10 cellular contexts compared by ENCODE assay signal in genomic region chr1:112702067-112702395, GRCh38. TPM values are rescaled to one million over a fixed set of nuclear protein-coding genes. Genes with fewer than 3 reads are reported as not detected.
A peak's percentile ranks its signal among the peaks of the same experiment; 100 is the strongest.
DNase-seq lines count a peak whose midpoint lies in the region; ATAC-seq, FAIRE-seq and TF ChIP-seq lines count a peak whose summit lies in the region.
"Had no signal": no experiment of that assay in that cellular context is flagged by ENCODE, and none has a peak within 500 bp of the region (broad histone marks: within the 10 kb centered on the region; RNA-seq: fewer than 3 reads in every experiment).

No MANE protein-coding gene starts in this region.

- peaks cover 59% of the 10 kb centered on the region for H3K4me1 Mint-ChIP-seq in MCF 10A (ENCODE audit: insufficient read depth, unreplicated experiment)

- no peak overlapping the region for H3K27ac ChIP-seq in mammary epithelial cell (ENCODE audit: insufficient read depth, low read depth, low read length)
- H3K27ac ChIP-seq in K562 (ENCODE audit: extremely low read depth, low read depth, low read length), result peak overlapping the region; percentile 97
- peak overlapping the region; percentile 91 for H3K27ac ChIP-seq in muscle layer of duodenum (ENCODE audit: low read length)
- peak overlapping the region; percentile 99 to 100 (median 99) for H3K27ac ChIP-seq in transverse colon
- no peak overlapping the region for H3K27ac ChIP-seq in SJCRH30

- no peak for TF ChIP-seq EP300 in K562 (IDR thresholded peaks at IDR 0.05; ENCODE audit: low read length)
- TF ChIP-seq EP300 in transverse colon (IDR thresholded peaks at IDR 0.05; ENCODE audit: low read depth), result no peak

- POLR2A ChIA-PET in MCF 10A (lab: Yijun Ruan, JAX), result interaction anchor here (0.8 to 7.7 kb wide), 4 partner anchors 15 to 307 kb away, joined by 3 to 75 read pairs (median 54); partner anchors contain the start of genes CTTNBP2NL and MOV10
- POLR2A ChIA-PET in K562 (lab: Yijun Ruan, JAX), result interaction anchor here (0.9 to 4.6 kb wide), 5 partner anchors 9 to 83 kb away, joined by 4 to 42 read pairs (median 4); partner anchors contain the start of genes MOV10, PPM1J and ST7L

- H3K36me3 ChIP-seq in mammary epithelial cell (ENCODE audit: insufficient read depth, low read length) (peaks cover 22% of the 10 kb centered on the region), K562 (ENCODE audit: control insufficient read depth, insufficient read depth, low read length) (peaks cover 68% of the 10 kb centered on the region), muscle layer of duodenum (ENCODE audit: control insufficient read depth in 1 of 2, insufficient read depth in 2 of 2, low read length in 2 of 2) (peaks cover 27 to 31% of the 10 kb centered on the region in 2 donors), transverse colon (no peaks in the 10 kb centered on the region), SJCRH30 (peaks cover 33% of the 10 kb centered on the region)

- H3K79me2 ChIP-seq in mammary epithelial cell (ENCODE audit: insufficient read depth, low read length) (peaks cover 53% of the 10 kb centered on the region), K562 (ENCODE audit: control insufficient read depth, insufficient read depth, low read length) (peaks cover 72% of the 10 kb centered on the region)

- 42% methylated on average over 3 of the region's 3 CpGs for WGBS in mammary epithelial cell (ENCODE audit: low coverage, missing lambda C conversion rate)
- 73% methylated on average over 3 of the region's 3 CpGs for WGBS in K562 (ENCODE audit: insufficient coverage, low coverage, missing lambda C conversion rate)
- WGBS in transverse colon (ENCODE audit: low coverage in 1 of 2), 2 donors, result 71 to 74% methylated on average over 1 to 3 of the region's 3 CpGs

- H3K9me3 ChIP-seq in mammary epithelial cell (replicated peaks; ENCODE audit: insufficient read depth, low read length) (no peaks in the 10 kb centered on the region), K562 (replicated peaks; ENCODE audit: control insufficient read depth, insufficient read depth, low read depth, low read length) (no peaks in the 10 kb centered on the region), muscle layer of duodenum (ENCODE audit: control insufficient read depth in 1 of 2, low read length in 2 of 2) (no peaks in the 10 kb centered on the region), transverse colon (no peaks in the 10 kb centered on the region), SJCRH30 (replicated peaks) (no peaks in the 10 kb centered on the region)

- no peak overlapping the region for H3K4me3 Mint-ChIP-seq in MCF 10A (ENCODE audit: unreplicated experiment)

- H3K4me1 ChIP-seq in mammary epithelial cell (ENCODE audit: insufficient read depth, low read length) (peaks cover 68% of the 10 kb centered on the region), K562 (replicated peaks in 1 of 2; ENCODE audit: control insufficient read depth in 2 of 2, insufficient read depth in 2 of 2, low read length in 2 of 2) (peaks cover 83 to 85% of the 10 kb centered on the region in 2 experiments), muscle layer of duodenum (ENCODE audit: control insufficient read depth in 1 of 2, insufficient read depth in 2 of 2, low read length in 2 of 2) (peaks cover 56 to 57% of the 10 kb centered on the region in 2 donors), transverse colon (peaks cover 63 to 81% (median 71%) of the 10 kb centered on the region in 4 donors), SJCRH30 (peaks cover 31% of the 10 kb centered on the region)

- FAIRE-seq in K562 (lab: Jason Lieb, UNC), result no peak
- FAIRE-seq: frontal cortex had no signal

- H3K27me3 ChIP-seq in mammary epithelial cell (ENCODE audit: insufficient read depth, low read length) (no peaks in the 10 kb centered on the region), K562 (ENCODE audit: control insufficient read depth in 2 of 2, insufficient read depth in 2 of 2, low read length in 2 of 2) (no peaks in the 10 kb centered on the region), muscle layer of duodenum (ENCODE audit: low read depth, low read length) (no peaks in the 10 kb centered on the region), transverse colon (no peaks in the 10 kb centered on the region), SJCRH30 (no peaks in the 10 kb centered on the region)

- ATAC-seq in K562, result no peak
- ATAC-seq in GM18868 (IDR thresholded peaks at IDR 0.05; ENCODE audit: unreplicated experiment), result no peak
- ATAC-seq in GM18873 (IDR thresholded peaks at IDR 0.05; ENCODE audit: low FRiP score, unreplicated experiment), result no peak

- H3K9ac ChIP-seq in mammary epithelial cell (ENCODE audit: insufficient read depth, low read length), result no peak overlapping the region
- H3K9ac ChIP-seq in K562 (ENCODE audit: insufficient read depth in 1 of 2, low read depth in 2 of 2, low read length in 2 of 2), result peak overlapping the region in 1 of 2 experiments; percentile 82; a peak in 3 of 4 replicates

- dilution Hi-C loops in mammary epithelial cell (cut with HindIII; ENCODE audit: low sequenced_read_pairs), result loop anchor here (5.0 kb wide), 1 partner anchor 75 kb away; no protein-coding TSS in a partner anchor

- no peak overlapping the region for H3K4me2 ChIP-seq in mammary epithelial cell (ENCODE audit: insufficient read depth, low read depth, low read length)
- H3K4me2 ChIP-seq in K562 (ENCODE audit: insufficient read depth, low read length), result 0 out of 2 replicates have a peak overlapping the region, but pooled peaks have one; percentile 2

- H2AFZ ChIP-seq in mammary epithelial cell (ENCODE audit: low read depth, low read length) (no peak overlapping the region), K562 (ENCODE audit: low read depth, low read length) (no peak overlapping the region)

- H3K4me3 ChIP-seq in mammary epithelial cell (replicated peaks in 1 of 3; ENCODE audit: insufficient read depth in 1 of 3, low read depth in 2 of 3, low read length in 3 of 3) (no peak overlapping the region), K562 (no peak overlapping the region), muscle layer of duodenum (ENCODE audit: low read depth in 1 of 2, low read length in 2 of 2) (no peak overlapping the region), transverse colon (no peak overlapping the region), SJCRH30 (no peak overlapping the region)

- intact Hi-C loops in MCF 10A (cut with micrococcal nuclease) (no loop called here), mammary epithelial cell (cut with micrococcal nuclease) (no loop called here), K562 (cut with micrococcal nuclease) (loop anchor here (10.0 kb wide), 1 partner anchor 237 kb away; no protein-coding TSS in a partner anchor), transverse colon (cut with DNase I; ENCODE audit: low total_unique reads) (no loop called here)

- peak overlapping the region; percentile 27 for H3K27ac Mint-ChIP-seq in MCF 10A (ENCODE audit: low read depth, unreplicated experiment)

- no peaks in the 10 kb centered on the region for H3K27me3 Mint-ChIP-seq in MCF 10A (ENCODE audit: insufficient read depth, unreplicated experiment)

- CTCF ChIA-PET in MCF 10A (lab: Yijun Ruan, JAX), result interaction anchor here (0.7 kb wide), 2 partner anchors 74 to 102 kb away, joined by 3 to 5 read pairs; no protein-coding TSS in a partner anchor
- CTCF ChIA-PET in mammary epithelial cell (lab: Charles Lee; ENCODE audit: low non-redundant PET), result no interaction called here
- CTCF ChIA-PET in K562 (lab: Yijun Ruan, JAX; ENCODE audit: low intra/inter-chr PET ratio), result no interaction called here

- H4K20me1 ChIP-seq in mammary epithelial cell (ENCODE audit: insufficient read depth, low read length) (no peaks in the 10 kb centered on the region), K562 (replicated peaks; ENCODE audit: control insufficient read depth, insufficient read depth, low read length) (no peaks in the 10 kb centered on the region)

- no peak; the same call in 1 of the 2 replicates for TF ChIP-seq POLR2A in K562 (conservative IDR thresholded peaks at IDR 0.05)
- no peak for TF ChIP-seq POLR2A in transverse colon (IDR thresholded peaks at IDR 0.05)

- no peaks in the 10 kb centered on the region for H3K9me1 ChIP-seq in K562 (ENCODE audit: control insufficient read depth, insufficient read depth, low read length)

- BruUV-seq in MCF 10A (replicated peaks; lab: Mats Ljungman, UMichigan), result no TSS peak
- no TSS peak for BruUV-seq in mammary epithelial cell (replicated peaks; lab: Mats Ljungman, UMichigan)
- no TSS peak for BruUV-seq in K562 (replicated peaks; lab: Mats Ljungman, UMichigan)

- DNase-seq in MCF 10A (ENCODE audit: unreplicated experiment) (no peak), mammary epithelial cell (no peak), K562 (ENCODE audit: extremely low read depth in 1 of 4, low spot score in 3 of 4) (no peak), transverse colon (no peak), SJCRH30 (no peak)
- DNase-seq: SIG-M5 had no signal

- in situ Hi-C loops in mammary epithelial cell (cut with MboI; ENCODE audit: low sequenced_read_pairs in 2 of 2), result loop anchor here (10.0 kb wide), 2 partner anchors 197 to 307 kb away; partner anchors contain the start of genes CTTNBP2NL (in 1 of the 2) and WNT2B (in 1 of the 2)
- in situ Hi-C loops in K562 (cut with MboI), result no loop called here
- in situ Hi-C loops in transverse colon (cut with MboI; ENCODE audit: low pct_ligation_motif_present in 1 of 4, low pct_unique_long_range_greater_than_20kb in 1 of 4, low sequenced_read_pairs in 3 of 4), result loop anchor here (10.0 to 25.0 kb wide), 3 partner anchors 77 to 360 kb away; partner anchors contain the start of genes CTTNBP2NL (in 4 of the 4) and LRIG2 (in 1 of the 4)

- H3K36me3 Mint-ChIP-seq in MCF 10A (ENCODE audit: insufficient read depth, unreplicated experiment), result peaks cover 53% of the 10 kb centered on the region

- TF ChIP-seq CTCF in MCF 10A (IDR thresholded peaks at IDR 0.05; ENCODE audit: unreplicated experiment) (no peak), mammary epithelial cell (conservative IDR thresholded peaks at IDR 0.05 in 1 of 2, IDR thresholded peaks at IDR 0.05 in 1 of 2; ENCODE audit: extremely low read depth in 1 of 2, insufficient read depth in 1 of 2, low read depth in 1 of 2, low read length in 2 of 2) (no peak), K562 (IDR thresholded peaks at IDR 0.05 in 2 of 3, conservative IDR thresholded peaks at IDR 0.05 in 1 of 3; ENCODE audit: insufficient read depth in 2 of 3, low read depth in 1 of 3, low read length in 3 of 3) (no peak), transverse colon (IDR thresholded peaks at IDR 0.05) (no peak)

- TF ChIP-seq RAD21 in K562 (CRISPR knock-in tag; conservative IDR thresholded peaks at IDR 0.05 in 1 of 2, IDR thresholded peaks at IDR 0.05 in 1 of 2), result no peak

- no peaks in the 10 kb centered on the region for H3K9me3 Mint-ChIP-seq in MCF 10A (ENCODE audit: unreplicated experiment)

RNA-seq across cellular contexts. Expression of gene RHOC, which starts 4.9 kb away (rescaled TPM):
- 253 and 294 TPM in 2 replicates for total RNA-seq in MCF 10A (2022)
- 100 to 1,000 TPM; 383 to 495 TPM for total RNA-seq in mammary epithelial cell
- 1,160 TPM for polyA plus RNA-seq in mammary epithelial cell
- polyA minus RNA-seq in mammary epithelial cell, result 644 TPM
- 107 and 260 TPM in 2 replicates for total RNA-seq in K562 (2011; cell fraction: chromatin; rRNA removed; ENCODE audit: low replicate concordance)
- 237 and 244 TPM in 2 replicates for total RNA-seq in K562 (2011; cell fraction: nucleolus; rRNA removed)
- 195 and 210 TPM in 2 replicates for total RNA-seq in K562 (2011; cell fraction: nucleoplasm; rRNA removed)
- 275 and 287 TPM in 2 replicates for total RNA-seq in K562 (2014; rRNA removed)
- 131 and 169 TPM in 2 replicates for total RNA-seq in K562 (2014; rRNA removed; fragmentation: Illumina TruSeq; extraction: Trizol)
- total RNA-seq in K562 (2015; rRNA removed; fragmentation: Illumina TruSeq; extraction: Trizol), result 200 and 204 TPM in 2 replicates
- 186 and 203 TPM in 2 replicates for total RNA-seq in K562 (2021)
- 364 and 370 TPM in 2 replicates for polyA plus RNA-seq in K562 (2011; rRNA removed)
- polyA plus RNA-seq in K562 (2011; cell fraction: cytosol; rRNA removed), result 478 and 580 TPM in 2 replicates
- 338 and 429 TPM in 2 replicates for polyA plus RNA-seq in K562 (2011; cell fraction: nucleus; rRNA removed)
- polyA plus RNA-seq in K562 (2012), result 332 and 339 TPM in 2 replicates
- 336 and 344 TPM in 2 replicates for polyA plus RNA-seq in K562 (2014; fragmentation: Illumina TruSeq; extraction: Trizol)
- polyA plus RNA-seq in K562 (2014; fragmentation: Nextera tagmentation; extraction: Ambion mirVana), result 10 to 100 TPM; 35.2 to 82.7 TPM
- 248 and 267 TPM in 2 replicates for polyA plus RNA-seq in K562 (2014; rRNA removed)
- 273 and 333 TPM in 2 replicates for polyA minus RNA-seq in K562 (2011; rRNA and poly(A)+ RNA removed)
- polyA minus RNA-seq in K562 (2011; cell fraction: cytosol; rRNA and poly(A)+ RNA removed), result 125 and 156 TPM in 2 replicates
- polyA minus RNA-seq in K562 (2011; cell fraction: nucleus; rRNA and poly(A)+ RNA removed), result 103 and 138 TPM in 2 replicates
- 100 to 1,000 TPM; 438 to 737 (median 617) TPM for total RNA-seq in transverse colon
- 72.4 and 87.5 TPM in 2 replicates for total RNA-seq in SJCRH30 (2014; rRNA removed; shearing (Covaris generic))

RNA-seq across cellular contexts. Expression of gene PPM1J, which starts 13.1 kb away (rescaled TPM):
- total RNA-seq in MCF 10A (2022) (0.88 and 1.5 TPM in 2 replicates), mammary epithelial cell (1 to 10 TPM; 6.2 to 9.4 TPM), K562 (2014; rRNA removed) (6.0 and 6.5 TPM in 2 replicates), K562 (2014; rRNA removed; fragmentation: Illumina TruSeq; extraction: Trizol) (1.2 and 1.3 TPM in 2 replicates), K562 (2015; rRNA removed; fragmentation: Illumina TruSeq; extraction: Trizol) (0.98 and 1.1 TPM in 2 replicates), K562 (2021) (5.1 and 7.1 TPM in 2 replicates), transverse colon (1 to 10 TPM in 1 of 4 donors, under 1 TPM in 1, not detected in 2; 0.68 to 1.7 TPM)
- polyA plus RNA-seq in mammary epithelial cell (6.2 TPM), K562 (2011; rRNA removed) (10.5 and 18.4 TPM in 2 replicates), K562 (2014; fragmentation: Illumina TruSeq; extraction: Trizol) (4.2 and 5.0 TPM in 2 replicates), K562 (2014; fragmentation: Nextera tagmentation; extraction: Ambion mirVana) (under 1 TPM; 0.25 to 0.31 TPM), K562 (2014; rRNA removed) (8.2 and 8.5 TPM in 2 replicates)
- 5.6 TPM for polyA minus RNA-seq in mammary epithelial cell
- 6.3 and 17.9 TPM in 2 replicates for total RNA-seq in K562 (2011; cell fraction: chromatin; rRNA removed; ENCODE audit: low replicate concordance)
- 12.8 and 15.3 TPM in 2 replicates for total RNA-seq in K562 (2011; cell fraction: nucleolus; rRNA removed)
- 9.6 and 9.9 TPM in 2 replicates for total RNA-seq in K562 (2011; cell fraction: nucleoplasm; rRNA removed)
- polyA plus RNA-seq in K562 (2011; cell fraction: cytosol; rRNA removed), result 20.6 and 20.7 TPM in 2 replicates
- 80.5 and 82.8 TPM in 2 replicates for polyA plus RNA-seq in K562 (2011; cell fraction: nucleus; rRNA removed)
- polyA plus RNA-seq in K562 (2012), result 3.0 and 3.4 TPM in 2 replicates
- polyA minus RNA-seq in K562 (2011; rRNA and poly(A)+ RNA removed), result 2.1 and 3.8 TPM in 2 replicates
- 3.0 and 6.5 TPM in 2 replicates for polyA minus RNA-seq in K562 (2011; cell fraction: cytosol; rRNA and poly(A)+ RNA removed)
- 7.4 and 9.1 TPM in 2 replicates for polyA minus RNA-seq in K562 (2011; cell fraction: nucleus; rRNA and poly(A)+ RNA removed)
- 0.85 and 1.2 TPM in 2 replicates for total RNA-seq in SJCRH30 (2014; rRNA removed; shearing (Covaris generic))

RNA-seq across cellular contexts. Expression of gene MOV10, which starts 27.6 kb away (rescaled TPM):
- total RNA-seq in MCF 10A (2022), result 54.9 and 55.6 TPM in 2 replicates
- total RNA-seq in mammary epithelial cell, result 10 to 100 TPM; 52.2 to 76.0 TPM
- polyA plus RNA-seq in mammary epithelial cell, result 65.2 TPM
- 81.0 TPM for polyA minus RNA-seq in mammary epithelial cell
- 194 and 432 TPM in 2 replicates for total RNA-seq in K562 (2011; cell fraction: chromatin; rRNA removed; ENCODE audit: low replicate concordance)
- 231 and 262 TPM in 2 replicates for total RNA-seq in K562 (2011; cell fraction: nucleolus; rRNA removed)
- 196 and 201 TPM in 2 replicates for total RNA-seq in K562 (2011; cell fraction: nucleoplasm; rRNA removed)
- total RNA-seq in K562 (2014; rRNA removed), result 46.5 and 75.8 TPM in 2 replicates
- total RNA-seq in K562 (2014; rRNA removed; fragmentation: Illumina TruSeq; extraction: Trizol), result 32.1 and 46.8 TPM in 2 replicates
- 49.5 and 50.8 TPM in 2 replicates for total RNA-seq in K562 (2015; rRNA removed; fragmentation: Illumina TruSeq; extraction: Trizol)
- 93.9 and 101 TPM in 2 replicates for total RNA-seq in K562 (2021)
- 50.2 and 86.0 TPM in 2 replicates for polyA plus RNA-seq in K562 (2011; rRNA removed)
- polyA plus RNA-seq in K562 (2011; cell fraction: cytosol; rRNA removed), result 55.2 and 72.8 TPM in 2 replicates
- polyA plus RNA-seq in K562 (2011; cell fraction: nucleus; rRNA removed), result 327 and 544 TPM in 2 replicates
- 78.3 and 153 TPM in 2 replicates for polyA plus RNA-seq in K562 (2012)
- 101 and 105 TPM in 2 replicates for polyA plus RNA-seq in K562 (2014; fragmentation: Illumina TruSeq; extraction: Trizol)
- 10 to 100 TPM; 16.7 to 39.6 TPM for polyA plus RNA-seq in K562 (2014; fragmentation: Nextera tagmentation; extraction: Ambion mirVana)
- polyA plus RNA-seq in K562 (2014; rRNA removed), result 72.0 and 92.8 TPM in 2 replicates
- 34.4 and 47.1 TPM in 2 replicates for polyA minus RNA-seq in K562 (2011; rRNA and poly(A)+ RNA removed)
- polyA minus RNA-seq in K562 (2011; cell fraction: cytosol; rRNA and poly(A)+ RNA removed), result 65.8 and 66.5 TPM in 2 replicates
- 127 and 129 TPM in 2 replicates for polyA minus RNA-seq in K562 (2011; cell fraction: nucleus; rRNA and poly(A)+ RNA removed)
- 100 to 1,000 TPM in 1 of 4 donors, 10 to 100 TPM in 3; 22.1 to 129 (median 76.9) TPM for total RNA-seq in transverse colon
- total RNA-seq in SJCRH30 (2014; rRNA removed; shearing (Covaris generic)), result 35.4 and 45.7 TPM in 2 replicates

Comparison
In these comparisons a context has a peak if more than half of its experiments do, and no peak if none do; other contexts are left out.
1. H3K27ac ChIP-seq: peak in K562 (single experiment), muscle layer of duodenum (single experiment) and transverse colon (4 of 4); none in mammary epithelial cell (single experiment) and SJCRH30 (single experiment).